ENCODE assay signal across 13 cellular contexts in genomic region chr2:236141616-236142015, GRCh38. TPM values are rescaled to one million over a fixed set of nuclear protein-coding genes. Genes with fewer than 3 reads are reported as not detected.
"Had no signal": no experiment of that assay in that cellular context is flagged by ENCODE, and none has a peak within 500 bp of the region (broad histone marks: within the 10 kb centered on the region; RNA-seq: fewer than 3 reads in every experiment).

No MANE protein-coding gene starts in this region.

RNA-seq across cellular contexts. Expression of gene GBX2, which starts 26.6 kb away (rescaled TPM):
- total RNA-seq: naive thymus-derived CD4-positive, alpha-beta T cell; natural killer cell; occipital lobe; osteoblast; ovary; right atrium auricular region; sciatic nerve; skeletal muscle tissue; transverse colon; upper lobe of right lung; urinary bladder; uterus had no signal
- polyA plus RNA-seq: naive thymus-derived CD4-positive, alpha-beta T cell; ovary; small intestine; urinary bladder had no signal
